Comparison of ENCODE assay signal across 8 cellular contexts in genomic region chr22:36757608-36758220, GRCh38. TPM values are rescaled to one million over a fixed set of nuclear protein-coding genes. Genes with fewer than 3 reads are reported as not detected.
DNase-seq lines count a peak whose midpoint lies in the region; ATAC-seq and TF ChIP-seq lines count a peak whose summit lies in the region.

No MANE protein-coding gene starts in this region.

- peaks cover 0 to 1% of the 10 kb centered on the region in 2 donors for H3K36me3 ChIP-seq in ascending aorta
- H3K36me3 ChIP-seq in spleen, result peaks cover 0 to 18% (median 2%) of the 10 kb centered on the region in 6 donors

- no peaks in the 10 kb centered on the region for H3K27me3 ChIP-seq in ascending aorta
- H3K27me3 ChIP-seq in spleen (replicated peaks in 1 of 7), result peaks cover 0 to 38% (median 14%) of the 10 kb centered on the region in 7 donors

- H3K27ac ChIP-seq in ascending aorta, result no peak overlapping the region
- H3K27ac ChIP-seq in spleen, result no peak overlapping the region

- no peak overlapping the region for H3K4me3 ChIP-seq in ascending aorta
- H3K4me3 ChIP-seq in spleen, result no peak overlapping the region

- H3K9me3 ChIP-seq in ascending aorta (no peaks in the 10 kb centered on the region), spleen (no peaks in the 10 kb centered on the region)

- 66 to 77% (median 69%) methylated on average over 14 to 19 of the region's 19 CpGs for WGBS in spleen, 5 donors

- no peak for TF ChIP-seq POLR2A in spleen (IDR thresholded peaks at IDR 0.05)

- H3K4me1 ChIP-seq in ascending aorta (no peaks in the 10 kb centered on the region), spleen (peaks cover 0 to 21% (median 0%) of the 10 kb centered on the region in 6 donors)

- no peak for ATAC-seq in GM18870 (IDR thresholded peaks at IDR 0.05; ENCODE audit: unreplicated experiment)
- no peak for ATAC-seq in GM21526 (IDR thresholded peaks at IDR 0.05; ENCODE audit: low FRiP score, unreplicated experiment)

- intact Hi-C loops in ascending aorta (cut with DNase I) (no loop called here), spleen (cut with DNase I; ENCODE audit: low total_unique reads) (no loop called here)

- peak; percentile 29 to 63 (median 60) for TF ChIP-seq CTCF in ascending aorta (IDR thresholded peaks at IDR 0.05)
- TF ChIP-seq CTCF in spleen (IDR thresholded peaks at IDR 0.05 in 8 of 11, conservative IDR thresholded peaks at IDR 0.05 in 3 of 11), result peak; percentile 38 to 94 (median 78)

- DNase-seq in ELF-1 (ENCODE audit: low read depth, low spot score) (peak; percentile 85), M059J (ENCODE audit: low read depth) (peak; percentile 61), T-helper 22 cell (ENCODE audit: low read depth) (peak; percentile 32), ascending aorta (ENCODE audit: low spot score in 2 of 2) (peak in 1 of 2 donors; percentile 81), hippocampal formation (lab: John Stamatoyannopoulos, UW) (peak; percentile 33 to 45), spleen (peak; percentile 94)

RNA-seq across cellular contexts. Expression of gene IFT27, which starts 18.2 kb away (rescaled TPM):
- total RNA-seq in M059J (2014; rRNA removed; shearing (Covaris generic)), result 14.9 and 19.7 TPM in 2 replicates
- total RNA-seq in ascending aorta (2.7 TPM), spleen (10 to 100 TPM; 12.4 to 35.4 (median 25.6) TPM)
- polyA plus RNA-seq in spleen, result 10 to 100 TPM; 17.5 to 23.4 (median 20.1) TPM

RNA-seq across cellular contexts. Expression of gene CACNG2, which starts 54.2 kb away (rescaled TPM):
- total RNA-seq in M059J (2014; rRNA removed; shearing (Covaris generic)), result not detected in 2 replicates
- total RNA-seq in ascending aorta (not detected), spleen (not detected)
- polyA plus RNA-seq in spleen, result not detected

RNA-seq across cellular contexts. Expression of gene PVALB, which starts 59.1 kb away (rescaled TPM):
- not detected in 2 replicates for total RNA-seq in M059J (2014; rRNA removed; shearing (Covaris generic))
- total RNA-seq in ascending aorta (not detected), spleen (1 to 10 TPM in 2 of 7 donors, under 1 TPM in 3, not detected in 2; 0.91 to 3.2 (median 0.95) TPM)
- 1 to 10 TPM in 2 of 3 donors, under 1 TPM in 1; 0.52 to 2.8 (median 1.0) TPM for polyA plus RNA-seq in spleen
